Comparison of ENCODE assay signal across 19 cellular contexts in genomic region chrX:130788786-130789581, GRCh38.
DNase-seq lines count a peak whose midpoint lies in the region; ATAC-seq and TF ChIP-seq lines count a peak whose summit lies in the region.
"Had no signal": no experiment of that assay in that cellular context is flagged by ENCODE, and none has a peak within 500 bp of the region (broad histone marks: within the 10 kb centered on the region; RNA-seq: fewer than 3 reads in every experiment).

No MANE protein-coding gene starts in this region.

- H3K36me3 ChIP-seq in GM23338 (ENCODE audit: insufficient read depth) (no peaks in the 10 kb centered on the region), endodermal cell (ENCODE audit: control insufficient read depth, insufficient read depth, low read length) (no peaks in the 10 kb centered on the region), neural progenitor cell (no peaks in the 10 kb centered on the region)
- H3K36me3 ChIP-seq: MG63 had no signal

- no peaks in the 10 kb centered on the region for H3F3A ChIP-seq in GM23338 (replicated peaks; ENCODE audit: low read depth)
- no peaks in the 10 kb centered on the region for H3F3A ChIP-seq in neural progenitor cell (ENCODE audit: low read depth)

- no peak for ATAC-seq in GM23338
- no peak for ATAC-seq in GM21447 (IDR thresholded peaks at IDR 0.05; ENCODE audit: unreplicated experiment)
- ATAC-seq in left colon = no peak

- H3K79me2 ChIP-seq in GM23338 (replicated peaks; ENCODE audit: insufficient read depth) (no peaks in the 10 kb centered on the region), neural progenitor cell (ENCODE audit: low read depth) (no peaks in the 10 kb centered on the region)

- H3K27me3 ChIP-seq in GM23338 (ENCODE audit: insufficient read depth) (no peaks in the 10 kb centered on the region), endodermal cell (ENCODE audit: control insufficient read depth, insufficient read depth, low read length, poor library complexity, severe bottlenecking) (no peaks in the 10 kb centered on the region), neural progenitor cell (no peaks in the 10 kb centered on the region)
- H3K27me3 ChIP-seq: MG63 had no signal

- H3K9ac ChIP-seq in endodermal cell (ENCODE audit: extremely low read depth, low read length, poor library complexity, severe bottlenecking) (no peak overlapping the region), neural progenitor cell (no peak overlapping the region)
- H3K9ac ChIP-seq: GM23248 had no signal

- H3K27ac Mint-ChIP-seq in GM23338 (no peak overlapping the region), endodermal cell (no peak overlapping the region), neural progenitor cell (peak overlapping the region; percentile 65)
- H3K27ac Mint-ChIP-seq: B cell; CD4-positive, CD25-positive, alpha-beta regulatory T cell had no signal

- 69% methylated on average over 4 of the region's 4 CpGs; no CpG with 5 or more reads in 1 of the 2 experiments for WGBS in endodermal cell (ENCODE audit: insufficient coverage in 1 of 2, insufficient read length in 1 of 2), 2 experiments

- H3K4me2 ChIP-seq in GM23338 (no peak overlapping the region), neural progenitor cell (no peak overlapping the region)

- H3K4me3 ChIP-seq in GM23338 (no peak overlapping the region), endodermal cell (ENCODE audit: low read length) (no peak overlapping the region), neural progenitor cell (no peak overlapping the region)
- H3K4me3 ChIP-seq: GM23248, MG63 had no signal

- H3K4me1 Mint-ChIP-seq in GM23338 (peaks cover 10% of the 10 kb centered on the region; the same call in 2 of the 3 replicates), endodermal cell (peaks cover under 1% of the 10 kb centered on the region), neural progenitor cell (peaks cover 27% of the 10 kb centered on the region)
- H3K4me1 Mint-ChIP-seq: B cell had no signal

- intact Hi-C loops in left colon (cut with DNase I, micrococcal nuclease) = no loop called here

- H3K9me2 ChIP-seq in GM23338 (ENCODE audit: insufficient read depth) = no peaks in the 10 kb centered on the region

- H3K4me1 ChIP-seq in GM23338 (ENCODE audit: insufficient read depth) (peaks cover 14% of the 10 kb centered on the region; the same call in 1 of the 2 replicates), endodermal cell (ENCODE audit: control insufficient read depth, insufficient read depth, low read length) (no peaks in the 10 kb centered on the region), neural progenitor cell (peaks cover 11% of the 10 kb centered on the region)
- H3K4me1 ChIP-seq: Caco-2 had no signal

- TF ChIP-seq CTCF in GM23338 (conservative IDR thresholded peaks at IDR 0.05; ENCODE audit: low read depth in 2 of 2) (no peak), endodermal cell (conservative IDR thresholded peaks at IDR 0.05) (no peak), neural progenitor cell (IDR thresholded peaks at IDR 0.05) (no peak)

- H4K20me1 ChIP-seq in GM23338 (replicated peaks; ENCODE audit: insufficient read depth) = no peaks in the 10 kb centered on the region
- no peaks in the 10 kb centered on the region for H4K20me1 ChIP-seq in neural progenitor cell (ENCODE audit: low read depth)

- H3K4me3 Mint-ChIP-seq in GM23338 = no peak overlapping the region
- no peak overlapping the region for H3K4me3 Mint-ChIP-seq in endodermal cell
- peak overlapping the region; percentile 21 for H3K4me3 Mint-ChIP-seq in neural progenitor cell
- H3K4me3 Mint-ChIP-seq: B cell; CD4-positive, CD25-positive, alpha-beta regulatory T cell had no signal

- H3K36me3 Mint-ChIP-seq in GM23338 (ENCODE audit: low read depth) (no peaks in the 10 kb centered on the region), endodermal cell (ENCODE audit: low read depth) (no peaks in the 10 kb centered on the region), neural progenitor cell (no peaks in the 10 kb centered on the region)

- H3K9me3 ChIP-seq in endodermal cell (ENCODE audit: control insufficient read depth, low read length) (no peaks in the 10 kb centered on the region), neural progenitor cell (ENCODE audit: low read depth) (peaks cover 8% of the 10 kb centered on the region)
- H3K9me3 ChIP-seq: Caco-2, MG63 had no signal

- no peak overlapping the region for H2AFZ ChIP-seq in GM23338
- no peak overlapping the region for H2AFZ ChIP-seq in neural progenitor cell (replicated peaks)
- H2AFZ ChIP-seq: GM23248 had no signal

- H3K27me3 Mint-ChIP-seq in GM23338 (ENCODE audit: insufficient read depth, low read depth, poor library complexity) = no peaks in the 10 kb centered on the region
- H3K27me3 Mint-ChIP-seq in endodermal cell (ENCODE audit: insufficient read depth) = no peaks in the 10 kb centered on the region
- no peaks in the 10 kb centered on the region for H3K27me3 Mint-ChIP-seq in neural progenitor cell (ENCODE audit: insufficient read depth, low read depth)
- H3K27me3 Mint-ChIP-seq: B cell; CD4-positive, CD25-positive, alpha-beta regulatory T cell had no signal

- peak; percentile 5 for DNase-seq in GM23338 (ENCODE audit: low spot score)
- peak; percentile 32 for DNase-seq in NCI-H524 treated with DMSO at 0.1 percent for 48 hours (lab: John Stamatoyannopoulos, UW)
- DNase-seq in endodermal cell = no peak
- no peak for DNase-seq in neural progenitor cell (ENCODE audit: low spot score)
- DNase-seq in NCI-H2196 treated with DMSO at 0.1 percent for 48 hours (lab: John Stamatoyannopoulos, UW; ENCODE audit: unreplicated experiment) = no peak
- no peak for DNase-seq in left colon
- DNase-seq: Caco-2; CD4-positive, CD25-positive, alpha-beta regulatory T cell; DMS53; GM23248; MG63; NCI-H1092 treated with DMSO at 0.1 percent for 48 hours; NCI-H2081 treated with DMSO at 0.1 percent for 48 hours; NCI-H226; NCI-H526 treated with DMSO at 0.1 percent for 48 hours; NK-92 treated with Interleukin-12 subunit alpha and Interleukin-12 subunit beta, amount 100 ng/mL, for 24 hours; SHP77 treated with DMSO at 0.1 percent for 48 hours had no signal

- H3K9me3 Mint-ChIP-seq in GM23338 (no peaks in the 10 kb centered on the region), endodermal cell (no peaks in the 10 kb centered on the region), neural progenitor cell (no peaks in the 10 kb centered on the region)

- H3K27ac ChIP-seq in GM23338 (ENCODE audit: low read depth) = no peak overlapping the region
- H3K27ac ChIP-seq in endodermal cell (ENCODE audit: low read depth, low read length) = peak overlapping the region; percentile 59
- no peak overlapping the region for H3K27ac ChIP-seq in neural progenitor cell
- H3K27ac ChIP-seq: GM23248 had no signal

TF ChIP-seq in GM23338, 12 proteins besides CTCF, POLR2A, EP300 and RAD21:
- TF ChIP-seq REST (IDR thresholded peaks at IDR 0.05; ENCODE audit: unreplicated experiment) (no peak), NANOG (IDR thresholded peaks at IDR 0.05; ENCODE audit: borderline replicate concordance) (no peak), EZH2phosphoT487 (IDR thresholded peaks at IDR 0.05; ENCODE audit: unreplicated experiment) (no peak), CREB1 (CRISPR knock-in tag; IDR thresholded peaks at IDR 0.05; ENCODE audit: low read depth) (no peak), JUNB (IDR thresholded peaks at IDR 0.05; ENCODE audit: unreplicated experiment) (no peak)

Comparison
In these comparisons a context has a peak if more than half of its experiments do, and no peak if none do; other contexts are left out.
1. DNase-seq: peak in GM23338 (single experiment) and NCI-H524 treated with DMSO at 0.1 percent for 48 hours (single experiment); none in endodermal cell (single experiment), neural progenitor cell (single experiment), NCI-H2196 treated with DMSO at 0.1 percent for 48 hours (single experiment) and left colon (0 of 2).